1 cellular context compared by ENCODE assay signal in the genomic region with DNA sequence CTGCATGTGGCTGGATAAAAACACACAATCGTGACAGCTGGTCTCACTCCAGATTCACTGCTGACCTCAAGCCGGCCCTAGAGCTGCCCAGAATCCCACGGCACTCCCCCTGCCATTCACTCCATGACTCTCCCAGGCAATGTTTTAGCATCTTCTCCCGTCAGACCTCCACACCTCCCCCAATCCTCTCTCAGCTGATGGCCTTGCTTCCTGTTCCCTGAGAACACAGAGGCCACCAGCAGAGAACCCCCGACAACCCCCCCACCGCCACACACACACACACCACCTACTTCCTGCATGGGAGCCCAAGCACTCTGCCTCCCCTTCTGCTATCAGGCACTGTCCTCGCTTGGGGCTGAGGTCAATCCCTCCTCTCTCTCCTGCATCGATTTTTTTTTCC.
TF ChIP-seq lines count a peak whose summit lies in the region.

No MANE protein-coding gene starts in this region.

TF ChIP-seq in H1, 55 proteins besides CTCF, POLR2A, EP300 and RAD21:
- TF ChIP-seq KDM5A (IDR thresholded peaks at IDR 0.05; ENCODE audit: low read length) (no peak), RBBP5 (IDR thresholded peaks at IDR 0.05; ENCODE audit: borderline replicate concordance, low read depth, low read length) (no peak), HDAC6 (IDR thresholded peaks at IDR 0.05; ENCODE audit: low read depth, low read length) (no peak), SAP30 (IDR thresholded peaks at IDR 0.05; ENCODE audit: insufficient read depth, insufficient replicate concordance, low read length) (no peak), SUZ12 (IDR thresholded peaks at IDR 0.05; ENCODE audit: low read length) (no peak), KDM4A (IDR thresholded peaks at IDR 0.05; ENCODE audit: low read depth, low read length, severe bottlenecking) (no peak), ZNF274 (IDR thresholded peaks at IDR 0.05; ENCODE audit: borderline replicate concordance, extremely low read depth, low read length) (no peak)
- TF ChIP-seq, protein P1, sequence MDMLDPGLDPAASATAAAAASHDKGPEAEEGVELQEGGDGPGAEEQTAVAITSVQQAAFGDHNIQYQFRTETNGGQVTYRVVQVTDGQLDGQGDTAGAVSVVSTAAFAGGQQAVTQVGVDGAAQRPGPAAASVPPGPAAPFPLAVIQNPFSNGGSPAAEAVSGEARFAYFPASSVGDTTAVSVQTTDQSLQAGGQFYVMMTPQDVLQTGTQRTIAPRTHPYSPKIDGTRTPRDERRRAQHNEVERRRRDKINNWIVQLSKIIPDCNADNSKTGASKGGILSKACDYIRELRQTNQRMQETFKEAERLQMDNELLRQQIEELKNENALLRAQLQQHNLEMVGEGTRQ (IDR thresholded peaks at IDR 0.05; ENCODE audit: low read length) = no peak
